In the genomic region with DNA sequence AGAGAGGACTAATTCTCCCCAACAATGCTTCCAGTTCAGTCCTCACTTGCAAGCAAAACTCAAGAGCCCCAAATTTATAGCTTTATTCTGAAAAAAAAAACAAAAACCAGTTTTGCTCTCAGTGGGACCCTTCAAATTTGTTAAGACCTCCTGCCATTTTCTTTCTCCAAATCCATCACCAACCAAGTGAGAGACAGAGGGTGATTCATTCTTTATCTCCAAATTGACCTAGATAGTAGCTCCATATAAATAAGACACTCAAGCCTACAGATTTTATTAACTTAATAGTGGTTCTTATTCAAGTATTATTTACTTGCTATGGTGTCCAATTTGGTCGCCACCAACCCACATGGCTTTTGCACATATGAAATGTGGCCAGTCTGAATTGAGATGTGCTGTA, we compare ENCODE assay signal across 22 cellular contexts.
"Had no signal": no experiment of that assay in that cellular context is flagged by ENCODE, and none has a peak within 500 bp of the region (broad histone marks: within the 10 kb centered on the region; RNA-seq: fewer than 3 reads in every experiment).

No MANE protein-coding gene starts in this region.

- FAIRE-seq: islet of Langerhans had no signal

- H3K4me3 Mint-ChIP-seq: activated naive CD8-positive, alpha-beta T cell treated with anti-CD3 and anti-CD28 coated beads for 36 hours; activated T-cell treated with anti-CD3 and anti-CD28 coated beads, Interleukin-2, amount 50 U/mL, for 4 hours; central memory CD8-positive, alpha-beta T cell; memory B cell; naive thymus-derived CD8-positive, alpha-beta T cell; T-helper 1 cell treated with Interleukin-12 subunit alpha and Interleukin-12 subunit beta and Interleukin-4 antibody, amounts not matched to agents 30 μg/mL and 1 μg/mL, for 36 hours had no signal

- H3K4me1 Mint-ChIP-seq: activated naive CD8-positive, alpha-beta T cell treated with anti-CD3 and anti-CD28 coated beads for 36 hours; central memory CD8-positive, alpha-beta T cell; memory B cell; naive thymus-derived CD8-positive, alpha-beta T cell had no signal

- H3K27me3 ChIP-seq: breast epithelium, heart left ventricle, upper lobe of right lung had no signal

- H3K36me3 ChIP-seq: breast epithelium, heart left ventricle, upper lobe of right lung had no signal

- H3K9me3 ChIP-seq: breast epithelium, heart left ventricle, upper lobe of right lung had no signal

- H3K27ac Mint-ChIP-seq: activated naive CD8-positive, alpha-beta T cell treated with anti-CD3 and anti-CD28 coated beads for 36 hours; memory B cell; naive thymus-derived CD8-positive, alpha-beta T cell; T-helper 1 cell treated with Interleukin-12 subunit alpha and Interleukin-12 subunit beta and Interleukin-4 antibody, amounts not matched to agents 30 μg/mL and 1 μg/mL, for 36 hours had no signal

- H3K4me3 ChIP-seq: breast epithelium, upper lobe of right lung had no signal

- ATAC-seq: activated T-cell treated with anti-CD3 and anti-CD28 coated beads, Interleukin-2, amount 50 U/mL, for 4 hours; esophagus mucosa; naive thymus-derived CD8-positive, alpha-beta T cell; stimulated activated naive CD8-positive, alpha-beta T cell treated with anti-CD3 and anti-CD28 coated beads, Interleukin-15, Interleukin-2, amounts not matched to agents 100 U/mL and 50 U/mL, for 24 hours; upper lobe of right lung had no signal

- H3K27ac ChIP-seq: upper lobe of right lung had no signal

- DNase-seq: activated CD4-positive, alpha-beta T cell treated with anti-CD3 and anti-CD28 coated beads for 4 hours; activated CD4-positive, alpha-beta T cell treated with anti-CD3 and anti-CD28 coated beads, Interleukin-2, amount 50 U/mL, for 48 hours; activated CD4-positive, CD25-positive, alpha-beta regulatory T cell; activated CD8-positive, alpha-beta memory T cell treated with anti-CD3 and anti-CD28 coated beads, Interleukin-2, amount 50 U/mL, for 48 hours; activated naive CD4-positive, alpha-beta T cell treated with Interleukin-2 at 50 U/mL for 16 hours; activated naive CD8-positive, alpha-beta T cell treated with anti-CD3 and anti-CD28 coated beads for 36 hours; activated T-cell treated with anti-CD3 and anti-CD28 coated beads, Interleukin-2, amount 50 U/mL, for 4 hours; amniotic stem cell; effector memory CD4-positive, alpha-beta T cell; heart left ventricle; left cardiac atrium; naive thymus-derived CD8-positive, alpha-beta T cell; stimulated activated CD4-positive, alpha-beta T cell treated with anti-CD3 and anti-CD28 coated beads, Interleukin-4, amount 100 ng/mL, for 24 hours; stimulated activated naive CD8-positive, alpha-beta T cell treated with anti-CD3 and anti-CD28 coated beads, Interleukin-15, Interleukin-2, amounts not matched to agents 100 U/mL and 50 U/mL, for 24 hours; T1000; upper lobe of right lung had no signal

- H3K36me3 Mint-ChIP-seq: activated naive CD8-positive, alpha-beta T cell treated with anti-CD3 and anti-CD28 coated beads for 36 hours; memory B cell; naive thymus-derived CD8-positive, alpha-beta T cell had no signal

- H3K9me3 Mint-ChIP-seq: activated naive CD8-positive, alpha-beta T cell treated with anti-CD3 and anti-CD28 coated beads for 36 hours; activated T-cell treated with anti-CD3 and anti-CD28 coated beads, Interleukin-2, amount 50 U/mL, for 4 hours; central memory CD8-positive, alpha-beta T cell; memory B cell; naive thymus-derived CD8-positive, alpha-beta T cell; T-helper 1 cell treated with Interleukin-12 subunit alpha and Interleukin-12 subunit beta and Interleukin-4 antibody, amounts not matched to agents 30 μg/mL and 1 μg/mL, for 36 hours had no signal
